ENCODE assay signal across 19 cellular contexts in genomic region chr13:103976371-103976770, GRCh38.
"Had no signal": no experiment of that assay in that cellular context is flagged by ENCODE, and none has a peak within 500 bp of the region (broad histone marks: within the 10 kb centered on the region; RNA-seq: fewer than 3 reads in every experiment).

No MANE protein-coding gene starts in this region.

- H3K4me3 ChIP-seq: esophagus muscularis mucosa, gastrocnemius medialis, mucosa of descending colon, ovary, right lobe of liver, spleen, stomach, thoracic aorta had no signal

- H3K27ac Mint-ChIP-seq: naive thymus-derived CD8-positive, alpha-beta T cell had no signal

- DNase-seq: effector memory CD4-positive, alpha-beta T cell; gastrocnemius medialis; glutamatergic neuron; islet precursor cell; mammary epithelial cell; mucosa of descending colon; naive thymus-derived CD8-positive, alpha-beta T cell; ovary; right lobe of liver; spleen; stimulated activated naive CD4-positive, alpha-beta T cell; stomach; substantia nigra had no signal

- H3K27ac ChIP-seq: esophagus muscularis mucosa, gastrocnemius medialis, ovary, right lobe of liver, spleen, stomach, thoracic aorta had no signal

- H3K27me3 Mint-ChIP-seq: central memory CD8-positive, alpha-beta T cell; naive thymus-derived CD8-positive, alpha-beta T cell had no signal

- H3K4me1 ChIP-seq: esophagus muscularis mucosa, right lobe of liver, spleen had no signal

- H3K27me3 ChIP-seq: esophagus muscularis mucosa, gastrocnemius medialis, ovary, right lobe of liver, spleen, stomach had no signal

- FAIRE-seq: endometrium had no signal

- H3K36me3 Mint-ChIP-seq: naive thymus-derived CD8-positive, alpha-beta T cell had no signal

- H3K4me1 Mint-ChIP-seq: central memory CD8-positive, alpha-beta T cell; naive thymus-derived CD8-positive, alpha-beta T cell; neural crest cell had no signal

- H3K4me3 Mint-ChIP-seq: central memory CD8-positive, alpha-beta T cell; naive thymus-derived CD8-positive, alpha-beta T cell; neural crest cell had no signal

- H3K9me3 ChIP-seq: esophagus muscularis mucosa, gastrocnemius medialis, mucosa of descending colon, ovary, right lobe of liver, stomach, thoracic aorta had no signal

- ATAC-seq: gastrocnemius medialis; left lobe of liver; mucosa of descending colon; naive thymus-derived CD8-positive, alpha-beta T cell; right lobe of liver had no signal

- H3K36me3 ChIP-seq: esophagus muscularis mucosa, gastrocnemius medialis, ovary, right lobe of liver, spleen, stomach, thoracic aorta had no signal
